In genomic region chr7:55254242-55254595, GRCh38 we compare ENCODE assay signal across 8 cellular contexts.
DNase-seq lines count a peak whose midpoint lies in the region; ATAC-seq, FAIRE-seq and TF ChIP-seq lines count a peak whose summit lies in the region.

No MANE protein-coding gene starts in this region.

- TF ChIP-seq POLR2A in ovary (IDR thresholded peaks at IDR 0.05) = no peak
- no peak for TF ChIP-seq POLR2A in GM12892 (IDR thresholded peaks at IDR 0.05; ENCODE audit: low read depth, low read length)

- H3K9me3 Mint-ChIP-seq in CD4-positive, alpha-beta T cell = no peaks in the 10 kb centered on the region

- H3K27ac ChIP-seq in CD4-positive, alpha-beta T cell (ENCODE audit: low read depth, low read length) = no peak overlapping the region
- H3K27ac ChIP-seq in ovary = no peak overlapping the region

- H3K27me3 Mint-ChIP-seq in CD4-positive, alpha-beta T cell = peaks cover 65% of the 10 kb centered on the region

- H3K9me3 ChIP-seq in CD4-positive, alpha-beta T cell (ENCODE audit: control insufficient read depth, low read length) = no peaks in the 10 kb centered on the region
- H3K9me3 ChIP-seq in ovary = no peaks in the 10 kb centered on the region

- no peak overlapping the region for H3K27ac Mint-ChIP-seq in CD4-positive, alpha-beta T cell

- ATAC-seq in CD4-positive, alpha-beta T cell (ENCODE audit: poor library complexity) = no peak

- no peaks in the 10 kb centered on the region for H3K36me3 ChIP-seq in ovary

- peaks cover 41% of the 10 kb centered on the region for H3K27me3 ChIP-seq in CD4-positive, alpha-beta T cell (ENCODE audit: control insufficient read depth, insufficient read depth, low read length)
- no peaks in the 10 kb centered on the region for H3K27me3 ChIP-seq in ovary

- H3K4me3 ChIP-seq in LNCaP clone FGC (ENCODE audit: low read depth, low read length) (peak overlapping the region; percentile 55), epithelial cell of esophagus (ENCODE audit: low read length) (peak overlapping the region; percentile 37), ovary (peak overlapping the region; percentile 49)

- TF ChIP-seq CTCF in CD4-positive, alpha-beta T cell (IDR thresholded peaks at IDR 0.05) = no peak
- TF ChIP-seq CTCF in LNCaP clone FGC (IDR thresholded peaks at IDR 0.05; ENCODE audit: control insufficient read depth, extremely low read depth, insufficient read depth) (no peak), epithelial cell of esophagus (IDR thresholded peaks at IDR 0.05; ENCODE audit: insufficient read depth, low read depth, low read length, missing control alignments) (no peak), ovary (IDR thresholded peaks at IDR 0.05) (no peak)

- CTCF ChIA-PET in CD4-positive, alpha-beta T cell (lab: Charles Lee) = interaction anchor here (1.3 to 1.9 kb wide), 3 partner anchors 11 to 480 kb away, joined by 4 to 9 read pairs (median 6); no protein-coding TSS in a partner anchor

- no peaks in the 10 kb centered on the region for H3K4me1 ChIP-seq in ovary (ENCODE audit: insufficient read depth)

- intact Hi-C loops in CD4-positive, alpha-beta T cell (cut with DNase I, micrococcal nuclease) = loop anchor here in 1 of 2 experiments (2.0 to 10.0 kb wide), 2 partner anchors 479 to 711 kb away; partner anchors contain the start of gene NIPSNAP2
- intact Hi-C loops in ovary (cut with DNase I) = loop anchor here (2.0 to 10.0 kb wide), 6 partner anchors 69 to 482 kb away; partner anchors contain the start of gene EGFR (in 2 of the 4)

- no peak for DNase-seq in CD4-positive, alpha-beta T cell
- no peak for DNase-seq in LNCaP clone FGC (ENCODE audit: low read depth)
- no peak for DNase-seq in epithelial cell of esophagus (ENCODE audit: low read depth)
- DNase-seq in ovary = peak in 1 of 5 donors; percentile 17
- no peak for DNase-seq in NCI-H1105 treated with DMSO at 0.1 percent for 48 hours (lab: John Stamatoyannopoulos, UW)
- no peak for DNase-seq in cerebellum (ENCODE audit: low spot score)
- DNase-seq in GM12892 (ENCODE audit: insufficient read length) = no peak
- DNase-seq in NCI-H1930 (lab: John Stamatoyannopoulos, UW) = no peak

- peak overlapping the region; percentile 62 for H3K4me3 Mint-ChIP-seq in CD4-positive, alpha-beta T cell

- WGBS in ovary, 3 donors = 23 to 31% (median 28%) methylated on average over 21 of the region's 21 CpGs

- no peak for FAIRE-seq in GM12892 (lab: Jason Lieb, UNC)

- POLR2A ChIA-PET in CD4-positive, alpha-beta T cell (lab: Charles Lee) = interaction anchor here (2.5 kb wide), 1 partner anchor 111 kb away, joined by 7 read pairs; the partner anchor contains the start of gene LANCL2

- H3K4me1 Mint-ChIP-seq in CD4-positive, alpha-beta T cell (ENCODE audit: low read depth) = peaks cover 8% of the 10 kb centered on the region

- no peak for TF ChIP-seq EP300 in ovary (IDR thresholded peaks at IDR 0.05)

- no peaks in the 10 kb centered on the region for H3K36me3 Mint-ChIP-seq in CD4-positive, alpha-beta T cell (ENCODE audit: low read depth)
